ENCODE assay signal across 11 cellular contexts in the genomic region with DNA sequence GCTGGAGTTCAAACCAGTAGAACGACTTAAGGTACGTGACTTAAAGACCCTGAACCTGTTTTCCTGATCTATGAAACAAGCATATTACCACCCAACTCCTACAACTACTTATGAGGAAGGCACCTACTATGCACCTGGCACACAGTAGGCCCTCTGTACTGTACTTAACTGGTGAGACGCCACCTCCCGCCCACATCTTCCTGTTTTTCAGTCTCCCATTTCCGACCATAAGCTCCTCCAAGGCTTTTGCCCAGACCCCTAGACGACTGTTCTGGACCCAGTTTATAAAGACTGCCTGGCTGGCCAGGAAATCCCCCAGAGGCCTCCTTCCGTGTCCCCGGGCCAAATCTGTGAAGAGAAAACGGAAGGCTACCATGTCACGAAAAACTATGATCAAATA. TPM values are rescaled to one million over a fixed set of nuclear protein-coding genes. Genes with fewer than 3 reads are reported as not detected.
DNase-seq lines count a peak whose midpoint lies in the region; ATAC-seq and TF ChIP-seq lines count a peak whose summit lies in the region.
"Had no signal": no experiment of that assay in that cellular context is flagged by ENCODE, and none has a peak within 500 bp of the region (broad histone marks: within the 10 kb centered on the region; RNA-seq: fewer than 3 reads in every experiment).

No MANE protein-coding gene starts in this region.

- H3K27ac Mint-ChIP-seq in activated CD4-positive, alpha-beta T cell treated with anti-CD3 and anti-CD28 coated beads for 36 hours: no peak overlapping the region
- H3K27ac Mint-ChIP-seq: activated CD4-positive, alpha-beta memory T cell treated with anti-CD3 and anti-CD28 coated beads, Interleukin-2, amount 10 ng/mL, durations not matched to agents 7 days and 5 days had no signal

- peaks cover 7% of the 10 kb centered on the region for H3K4me1 Mint-ChIP-seq in activated CD4-positive, alpha-beta T cell treated with anti-CD3 and anti-CD28 coated beads for 36 hours

- H3K27me3 ChIP-seq in esophagus squamous epithelium (peaks cover 0 to 53% (median 3%) of the 10 kb centered on the region in 4 donors), psoas muscle (ENCODE audit: insufficient read depth in 3 of 3, low read length in 2 of 3) (peaks cover 0 to 53% (median 21%) of the 10 kb centered on the region in 3 donors)

- H3K27ac ChIP-seq in OCI-LY7 (ENCODE audit: low read depth, low read length, poor library complexity, severe bottlenecking) (no peak overlapping the region), esophagus squamous epithelium (peak overlapping the region in 2 of 4 donors; percentile 59 to 63), skin epidermis (no peak overlapping the region), psoas muscle (no peak overlapping the region)
- H3K27ac ChIP-seq: cardiac muscle cell, heart left ventricle had no signal

- peaks cover 4% of the 10 kb centered on the region for H3K36me3 ChIP-seq in OCI-LY7 (ENCODE audit: insufficient read depth, low read length)
- no peaks in the 10 kb centered on the region for H3K36me3 ChIP-seq in esophagus squamous epithelium
- H3K36me3 ChIP-seq in psoas muscle (ENCODE audit: insufficient read depth in 1 of 2, low read depth in 1 of 2): no peaks in the 10 kb centered on the region
- H3K36me3 ChIP-seq: cardiac muscle cell, heart left ventricle had no signal

- H3K9me3 Mint-ChIP-seq in activated CD4-positive, alpha-beta T cell treated with anti-CD3 and anti-CD28 coated beads for 36 hours (ENCODE audit: low read depth): no peaks in the 10 kb centered on the region
- H3K9me3 Mint-ChIP-seq: activated CD4-positive, alpha-beta memory T cell treated with anti-CD3 and anti-CD28 coated beads, Interleukin-2, amount 10 ng/mL, durations not matched to agents 7 days and 5 days had no signal

- H3K4me2 ChIP-seq in OCI-LY7 (ENCODE audit: low read length): peak overlapping the region; percentile 88

- TF ChIP-seq CTCF in OCI-LY7 (conservative IDR thresholded peaks at IDR 0.05; ENCODE audit: low read length) (no peak; the same call in 1 of the 2 replicates), esophagus squamous epithelium (IDR thresholded peaks at IDR 0.05) (no peak), psoas muscle (IDR thresholded peaks at IDR 0.05) (no peak)

- H4K20me1 ChIP-seq in OCI-LY7 (ENCODE audit: insufficient read depth, low read length): peaks cover 8% of the 10 kb centered on the region; the same call in 1 of the 2 replicates

- H3K4me1 ChIP-seq in OCI-LY7 (ENCODE audit: insufficient read depth, low read length, poor library complexity, severe bottlenecking): peaks cover 34% of the 10 kb centered on the region
- H3K4me1 ChIP-seq in esophagus squamous epithelium: peaks cover 8 to 36% (median 11%) of the 10 kb centered on the region in 3 donors
- H3K4me1 ChIP-seq in psoas muscle: peaks cover 13% of the 10 kb centered on the region

- H3K9me2 ChIP-seq in OCI-LY7 (ENCODE audit: insufficient read depth, low read length): no peaks in the 10 kb centered on the region

- no TSS peak for BruUV-seq in OCI-LY7 (replicated peaks; lab: Mats Ljungman, UMichigan)

- CTCF ChIA-PET in activated CD4-positive, alpha-beta T cell treated with anti-CD3 and anti-CD28 coated beads for 36 hours (lab: Charles Lee): interaction anchor here (1.7 kb wide), 1 partner anchor 425 kb away, joined by 4 read pairs; no protein-coding TSS in a partner anchor
- CTCF ChIA-PET in OCI-LY7 (lab: Charles Lee; ENCODE audit: unreplicated experiment): no interaction called here

- intact Hi-C loops in activated CD4-positive, alpha-beta T cell treated with anti-CD3 and anti-CD28 coated beads for 36 hours (cut with DNase I, micrococcal nuclease): loop anchor here in 1 of 2 experiments (10.0 kb wide), 1 partner anchor 422 kb away; no protein-coding TSS in a partner anchor
- intact Hi-C loops in OCI-LY7 (cut with micrococcal nuclease; ENCODE audit: unreplicated experiment) (loop anchor here (2.0 kb wide), 1 partner anchor 118 kb away; no protein-coding TSS in a partner anchor), esophagus squamous epithelium (cut with DNase I) (no loop called here), psoas muscle (cut with DNase I) (no loop called here)

- POLR2A ChIA-PET in activated CD4-positive, alpha-beta T cell treated with anti-CD3 and anti-CD28 coated beads for 36 hours (lab: Charles Lee): no interaction called here
- POLR2A ChIA-PET in OCI-LY7 (lab: Charles Lee): interaction anchor here (0.6 kb wide), 1 partner anchor 52 kb away, joined by 3 read pairs; no protein-coding TSS in a partner anchor

- peaks cover 33% of the 10 kb centered on the region for H3K27me3 Mint-ChIP-seq in activated CD4-positive, alpha-beta T cell treated with anti-CD3 and anti-CD28 coated beads for 36 hours

- peak overlapping the region; percentile 49 for H3K4me3 Mint-ChIP-seq in activated CD4-positive, alpha-beta T cell treated with anti-CD3 and anti-CD28 coated beads for 36 hours

- 22 to 24% methylated on average over 10 of the region's 10 CpGs for WGBS in esophagus squamous epithelium, 2 donors
- 49 to 55% (median 54%) methylated on average over 10 of the region's 10 CpGs for WGBS in psoas muscle, 3 donors

- H3K36me3 Mint-ChIP-seq in activated CD4-positive, alpha-beta T cell treated with anti-CD3 and anti-CD28 coated beads for 36 hours (ENCODE audit: low read depth): no peaks in the 10 kb centered on the region

- H2AFZ ChIP-seq in OCI-LY7 (ENCODE audit: low read length): peak overlapping the region; percentile 93; the same call in 1 of the 2 replicates

- ATAC-seq in activated CD4-positive, alpha-beta T cell treated with anti-CD3 and anti-CD28 coated beads for 36 hours: no peak
- no peak for ATAC-seq in psoas muscle
- ATAC-seq in activated CD4-positive, CD25-positive, alpha-beta regulatory T cell treated with anti-CD3 and anti-CD28 coated beads, Interleukin-2, amount 50 U/mL, for 24 hours: no peak

- H3K4me3 ChIP-seq in OCI-LY7 (ENCODE audit: low read depth, low read length, poor library complexity, severe bottlenecking): peak overlapping the region; percentile 80
- H3K4me3 ChIP-seq in esophagus squamous epithelium: peak overlapping the region; percentile 60 to 70 (median 63)
- H3K4me3 ChIP-seq in skin epidermis: peak overlapping the region in 5 of 7 experiments; percentile 42 to 53 (median 50)
- no peak overlapping the region for H3K4me3 ChIP-seq in psoas muscle

- H3K9me3 ChIP-seq in OCI-LY7 (ENCODE audit: low read length): no peaks in the 10 kb centered on the region
- H3K9me3 ChIP-seq in esophagus squamous epithelium: no peaks in the 10 kb centered on the region
- H3K9me3 ChIP-seq in psoas muscle: no peaks in the 10 kb centered on the region
- H3K9me3 ChIP-seq: heart left ventricle had no signal

- DNase-seq in activated CD4-positive, alpha-beta T cell treated with anti-CD3 and anti-CD28 coated beads for 36 hours: peak; percentile 15
- no peak for DNase-seq in activated CD4-positive, alpha-beta T cell treated with anti-CD3 and anti-CD28 coated beads, Interleukin-2, amount 50 U/mL, for 4 hours
- peak; percentile 52 for DNase-seq in OCI-LY7 (ENCODE audit: low spot score)
- no peak for DNase-seq in esophagus squamous epithelium (lab: John Stamatoyannopoulos, UW)
- no peak for DNase-seq in psoas muscle
- DNase-seq in NCI-H82 (lab: John Stamatoyannopoulos, UW): no peak
- DNase-seq: activated CD4-positive, alpha-beta memory T cell treated with anti-CD3 and anti-CD28 coated beads, Interleukin-2, amount 10 ng/mL, durations not matched to agents 7 days and 5 days; heart left ventricle had no signal

- TF ChIP-seq POLR2A in esophagus squamous epithelium (IDR thresholded peaks at IDR 0.05): no peak

- H3K79me2 ChIP-seq in OCI-LY7 (ENCODE audit: insufficient read depth, low read depth, low read length): peaks cover 50% of the 10 kb centered on the region

RNA-seq across cellular contexts. Expression of a gene that starts 1.5 kb away (rescaled TPM):
- under 1 TPM; 0.48 to 0.83 TPM for total RNA-seq in activated CD4-positive, alpha-beta T cell treated with anti-CD3 and anti-CD28 coated beads for 36 hours
- total RNA-seq in OCI-LY7 (2014; rRNA removed; shearing (Covaris generic)): 13.5 and 14.8 TPM in 2 replicates
- total RNA-seq in OCI-LY7 (2022): 20.1 and 25.6 TPM in 2 replicates
- total RNA-seq in esophagus squamous epithelium: 10 to 100 TPM; 18.6 to 29.0 (median 21.3) TPM
- total RNA-seq in psoas muscle: under 1 TPM in 3 of 4 donors, not detected in 1; 0.22 to 0.54 (median 0.25) TPM
- under 1 TPM; 0.13 to 0.43 (median 0.14) TPM for polyA plus RNA-seq in psoas muscle
- total RNA-seq: activated CD4-positive, alpha-beta memory T cell treated with anti-CD3 and anti-CD28 coated beads, Interleukin-2, amount 10 ng/mL, durations not matched to agents 7 days and 5 days had no signal

Comparison
In these comparisons a context has a peak if more than half of its experiments do, and no peak if none do; other contexts are left out.
1. DNase-seq: peak in activated CD4-positive, alpha-beta T cell treated with anti-CD3 and anti-CD28 coated beads for 36 hours (single experiment) and OCI-LY7 (single experiment); none in activated CD4-positive, alpha-beta T cell treated with anti-CD3 and anti-CD28 coated beads, Interleukin-2, amount 50 U/mL, for 4 hours (0 of 2), esophagus squamous epithelium (single experiment), psoas muscle (0 of 2) and NCI-H82 (single experiment).
2. RNA of a gene that starts 1.5 kb away (total RNA-seq): 13.5 to 25.6 TPM in OCI-LY7 and 18.6 to 29.0 TPM in esophagus squamous epithelium; 0.48 to 0.83 TPM in activated CD4-positive, alpha-beta T cell treated with anti-CD3 and anti-CD28 coated beads for 36 hours and 0.22 to 0.54 TPM in psoas muscle; every median in the first group is over 4 times any median in the second.